ENCODE assay signal across 21 cellular contexts in genomic region chr10:56715262-56715661, GRCh38.
"Had no signal": no experiment of that assay in that cellular context is flagged by ENCODE, and none has a peak within 500 bp of the region (broad histone marks: within the 10 kb centered on the region; RNA-seq: fewer than 3 reads in every experiment).

No MANE protein-coding gene starts in this region.

- DNase-seq: KBM-7, NCI-H1092, NCI-H1105 treated with DMSO at 0.1 percent for 48 hours, NCI-H1417 treated with DMSO at 0.1 percent for 48 hours, NCI-H146, NCI-H187, NCI-H2029, NCI-H2081 treated with DMSO at 0.1 percent for 48 hours, NCI-H2171, NCI-H226, NCI-H446, NCI-H510A, NCI-H524 treated with DMSO at 0.1 percent for 48 hours, NCI-H69, NCI-H774, OCI-M1, SHP77 treated with DMSO at 0.1 percent for 48 hours, SJCRH30, T-helper 1 cell had no signal

- ATAC-seq: Right ventricle myocardium inferior, SK-N-SH treated with all-trans-retinoic acid at 6 μM for 48 hours had no signal

- H3K27me3 ChIP-seq: SJCRH30 had no signal

- H3K9me3 ChIP-seq: SJCRH30 had no signal

- H3K27ac ChIP-seq: SJCRH30 had no signal

- H3K4me1 ChIP-seq: SJCRH30 had no signal

- H3K4me3 ChIP-seq: SJCRH30 had no signal

- H3K36me3 ChIP-seq: SJCRH30 had no signal
